Comparison of ENCODE assay signal across 33 cellular contexts in genomic region chr2:98382086-98382485, GRCh38. TPM values are rescaled to one million over a fixed set of nuclear protein-coding genes. Genes with fewer than 3 reads are reported as not detected.
"Had no signal": no experiment of that assay in that cellular context is flagged by ENCODE, and none has a peak within 500 bp of the region (broad histone marks: within the 10 kb centered on the region; RNA-seq: fewer than 3 reads in every experiment).

No MANE protein-coding gene starts in this region.

- DNase-seq: heart right ventricle; kidney glomerular epithelial cell; left cardiac atrium; left lung; lower lobe of right lung; mammary epithelial cell; mesenchymal stem cell; naive B cell; nucleus accumbens; retina; right cardiac atrium; stimulated activated CD4-positive, alpha-beta T cell treated with anti-CD3 and anti-CD28 coated beads, Interleukin-12 subunit alpha, Interleukin-12 subunit beta, amount 100 ng/mL, for 4 hours; stimulated activated CD4-positive, alpha-beta T cell treated with anti-CD3 and anti-CD28 coated beads, Interleukin-15, amount 100 ng/mL, for 24 hours; stimulated activated CD4-positive, alpha-beta T cell treated with anti-CD3 and anti-CD28 coated beads, Interleukin-2, amount 100 ng/mL, for 24 hours; stimulated activated CD4-positive, alpha-beta T cell treated with anti-CD3 and anti-CD28 coated beads, Interleukin-4, amount 100 ng/mL, for 1 hour; stimulated activated naive B cell treated with anti-CD40 and anti-IgM and Interleukin-4, amounts not matched to agents 10 μg/mL and 1 μg/mL and 100 μg/mL, for 72 hours; stimulated activated naive CD8-positive, alpha-beta T cell treated with anti-CD3 and anti-CD28 coated beads, Interleukin-15, Interleukin-2, amounts not matched to agents 100 U/mL and 50 U/mL, for 24 hours; stomach; testis; thyroid gland; transverse colon; upper lobe of left lung had no signal

- H3K36me3 Mint-ChIP-seq: mesothelial cell of epicardium; naive B cell; natural killer cell treated with Interleukin-12 subunit alpha and Interleukin-12 subunit beta and Interleukin-15 and Interleukin-18, amount 100 ng/mL, for 72 hours; stimulated activated naive B cell treated with anti-CD40 and anti-IgM and Interleukin-4, amounts not matched to agents 10 μg/mL and 1 μg/mL and 100 μg/mL, for 72 hours had no signal

- H3K27ac Mint-ChIP-seq: mesothelial cell of epicardium; natural killer cell treated with Interleukin-12 subunit alpha and Interleukin-12 subunit beta and Interleukin-15 and Interleukin-18, amount 100 ng/mL, for 72 hours; stimulated activated naive B cell treated with anti-CD40 and anti-IgM and Interleukin-4, amounts not matched to agents 10 μg/mL and 1 μg/mL and 100 μg/mL, for 72 hours had no signal

- ATAC-seq: heart right ventricle; left cardiac atrium; left lung; lower lobe of right lung; natural killer cell treated with Interleukin-12 subunit alpha and Interleukin-12 subunit beta and Interleukin-15 and Interleukin-18, amount 100 ng/mL, for 72 hours; right cardiac atrium; sciatic nerve; stimulated activated naive B cell treated with anti-CD40 and anti-IgM and Interleukin-4, amounts not matched to agents 10 μg/mL and 1 μg/mL and 100 μg/mL, for 72 hours; stimulated activated naive CD8-positive, alpha-beta T cell treated with anti-CD3 and anti-CD28 coated beads, Interleukin-15, Interleukin-2, amounts not matched to agents 100 U/mL and 50 U/mL, for 24 hours had no signal

- H3K4me3 Mint-ChIP-seq: mesothelial cell of epicardium; naive B cell; natural killer cell treated with Interleukin-12 subunit alpha and Interleukin-12 subunit beta and Interleukin-15 and Interleukin-18, amount 100 ng/mL, for 72 hours; stimulated activated naive B cell treated with anti-CD40 and anti-IgM and Interleukin-4, amounts not matched to agents 10 μg/mL and 1 μg/mL and 100 μg/mL, for 72 hours had no signal

- FAIRE-seq: keratinocyte had no signal

- H3K9me3 Mint-ChIP-seq: mesothelial cell of epicardium; natural killer cell treated with Interleukin-12 subunit alpha and Interleukin-12 subunit beta and Interleukin-15 and Interleukin-18, amount 100 ng/mL, for 72 hours; stimulated activated naive B cell treated with anti-CD40 and anti-IgM and Interleukin-4, amounts not matched to agents 10 μg/mL and 1 μg/mL and 100 μg/mL, for 72 hours had no signal

- H3K27ac ChIP-seq: heart right ventricle, hepatocyte, left lung, lower lobe of right lung, parathyroid adenoma, prostate gland, skin epidermis, stomach, testis, thyroid gland, transverse colon, upper lobe of left lung, vagina had no signal

RNA-seq across cellular contexts. Expression of gene CNGA3, which starts 35.8 kb away (rescaled TPM):
- total RNA-seq: left cardiac atrium; liver; mammary epithelial cell; mesothelial cell of epicardium; mononuclear cell; natural killer cell treated with Interleukin-12 subunit alpha and Interleukin-12 subunit beta and Interleukin-15 and Interleukin-18, amount 100 ng/mL, for 72 hours; right cardiac atrium; sciatic nerve; vagina had no signal
